Comparison of ENCODE assay signal across 1 cellular context in genomic region chr13:30857018-30857417, GRCh38.
TF ChIP-seq lines count a peak whose summit lies in the region.

No MANE protein-coding gene starts in this region.

TF ChIP-seq in IMR-90, 13 proteins besides CTCF, POLR2A, EP300 and RAD21:
- no peak for TF ChIP-seq RFX5 (IDR thresholded peaks at IDR 0.05; ENCODE audit: low read depth, low read length)
- no peak for TF ChIP-seq ELK1 (IDR thresholded peaks at IDR 0.05; ENCODE audit: borderline replicate concordance, low read depth, low read length)
- no peak for TF ChIP-seq MAZ (IDR thresholded peaks at IDR 0.05; ENCODE audit: borderline replicate concordance, low read depth, low read length)
- TF ChIP-seq USF2 (IDR thresholded peaks at IDR 0.05; ENCODE audit: low read depth, low read length): no peak
- TF ChIP-seq FOS (IDR thresholded peaks at IDR 0.05; ENCODE audit: low read depth, low read length): no peak
- no peak for TF ChIP-seq NFE2L2 (IDR thresholded peaks at IDR 0.05; ENCODE audit: low read depth, low read length)
- no peak for TF ChIP-seq MXI1 (IDR thresholded peaks at IDR 0.05; ENCODE audit: borderline replicate concordance, low read depth, low read length)
- TF ChIP-seq BHLHE40 (IDR thresholded peaks at IDR 0.05; ENCODE audit: low read depth, low read length): no peak
- no peak for TF ChIP-seq RCOR1 (IDR thresholded peaks at IDR 0.05; ENCODE audit: insufficient replicate concordance, low read length)
- TF ChIP-seq SMC3 (IDR thresholded peaks at IDR 0.05; ENCODE audit: low read depth, low read length): no peak
- no peak for TF ChIP-seq MAFK (IDR thresholded peaks at IDR 0.05; ENCODE audit: low read depth, low read length)
- no peak for TF ChIP-seq CHD1 (IDR thresholded peaks at IDR 0.05; ENCODE audit: low read depth, low read length)
- no peak for TF ChIP-seq CEBPB (IDR thresholded peaks at IDR 0.05; ENCODE audit: low read depth, low read length)
TF ChIP-seq in IMR-90: peak in this region for 0.
